In the genomic region with DNA sequence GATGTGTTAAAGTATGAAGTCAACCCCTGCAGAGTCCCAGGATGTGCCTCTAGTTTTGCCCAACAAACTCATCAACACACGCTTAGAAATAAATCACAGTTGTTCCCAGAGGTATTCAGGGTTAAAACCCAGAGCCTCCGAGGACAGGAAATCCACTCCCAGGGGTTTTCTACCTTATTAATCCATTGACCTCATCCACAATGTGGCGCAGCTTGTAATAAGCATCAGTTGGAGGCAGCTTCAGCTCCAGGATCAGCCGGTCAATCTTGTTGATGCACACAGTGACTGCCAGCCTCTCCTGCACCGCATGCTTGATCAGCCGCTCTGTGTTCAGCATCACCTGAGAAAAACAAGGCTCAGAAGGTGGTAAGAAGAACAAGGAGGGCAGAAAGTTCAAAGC, we compare ENCODE assay signal across 31 cellular contexts.
"Had no signal": no experiment of that assay in that cellular context is flagged by ENCODE, and none has a peak within 500 bp of the region (broad histone marks: within the 10 kb centered on the region; RNA-seq: fewer than 3 reads in every experiment).

No MANE protein-coding gene starts in this region.

- H3K27ac Mint-ChIP-seq: activated CD4-positive, alpha-beta memory T cell treated with anti-CD3 and anti-CD28 coated beads, Interleukin-2, amount 10 ng/mL, durations not matched to agents 7 days and 5 days; activated CD4-positive, alpha-beta T cell treated with anti-CD3 and anti-CD28 coated beads, Interleukin-2, amount 10 ng/mL, durations not matched to agents 7 days and 5 days; activated naive CD4-positive, alpha-beta T cell treated with anti-CD3 and anti-CD28 coated beads, Interleukin-2, amount 10 ng/mL, durations not matched to agents 7 days and 5 days; activated naive CD4-positive, alpha-beta T cell treated with anti-CD3 and anti-CD28 coated beads, Interleukin-2, amount 50 U/mL, for 72 hours; activated naive CD8-positive, alpha-beta T cell treated with anti-CD3 and anti-CD28 coated beads, Interleukin-2, amount 10 ng/mL, durations not matched to agents 7 days and 5 days; activated T-cell treated with anti-CD3 and anti-CD28 coated beads, Interleukin-2, amount 50 U/mL, for 24 hours; activated T-cell treated with anti-CD3 and anti-CD28 coated beads, Interleukin-2, amount 50 U/mL, for 72 hours; WTC11 had no signal

- H3K4me1 Mint-ChIP-seq: activated CD4-positive, alpha-beta T cell treated with anti-CD3 and anti-CD28 coated beads, Interleukin-2, amount 10 ng/mL, durations not matched to agents 7 days and 5 days; activated naive CD4-positive, alpha-beta T cell treated with anti-CD3 and anti-CD28 coated beads, Interleukin-2, amount 10 ng/mL, durations not matched to agents 7 days and 5 days; brain; WTC11 had no signal

- H3K27me3 ChIP-seq: ascending aorta, breast epithelium, cardiac muscle cell, colonic mucosa, esophagus squamous epithelium, gastroesophageal sphincter, heart right ventricle had no signal

- H3K9me3 ChIP-seq: ascending aorta, breast epithelium, colonic mucosa, esophagus squamous epithelium, gastroesophageal sphincter, heart right ventricle had no signal

- H3K27me3 Mint-ChIP-seq: activated CD4-positive, alpha-beta memory T cell treated with anti-CD3 and anti-CD28 coated beads, Interleukin-2, amount 10 ng/mL, durations not matched to agents 7 days and 5 days; activated CD4-positive, alpha-beta T cell treated with anti-CD3 and anti-CD28 coated beads, Interleukin-2, amount 10 ng/mL, durations not matched to agents 7 days and 5 days; activated naive CD4-positive, alpha-beta T cell treated with anti-CD3 and anti-CD28 coated beads, Interleukin-2, amount 10 ng/mL, durations not matched to agents 7 days and 5 days; activated naive CD8-positive, alpha-beta T cell treated with anti-CD3 and anti-CD28 coated beads, Interleukin-2, amount 10 ng/mL, durations not matched to agents 7 days and 5 days; activated T-cell treated with anti-CD3 and anti-CD28 coated beads, Interleukin-2, amount 50 U/mL, for 24 hours; brain had no signal

- H3K9me3 Mint-ChIP-seq: activated CD4-positive, alpha-beta memory T cell treated with anti-CD3 and anti-CD28 coated beads, Interleukin-2, amount 10 ng/mL, durations not matched to agents 7 days and 5 days; activated CD4-positive, alpha-beta T cell treated with anti-CD3 and anti-CD28 coated beads, Interleukin-2, amount 10 ng/mL, durations not matched to agents 7 days and 5 days; activated naive CD4-positive, alpha-beta T cell treated with anti-CD3 and anti-CD28 coated beads, Interleukin-2, amount 10 ng/mL, durations not matched to agents 7 days and 5 days; activated naive CD4-positive, alpha-beta T cell treated with anti-CD3 and anti-CD28 coated beads, Interleukin-2, amount 50 U/mL, for 72 hours; activated naive CD8-positive, alpha-beta T cell treated with anti-CD3 and anti-CD28 coated beads, Interleukin-2, amount 10 ng/mL, durations not matched to agents 7 days and 5 days; activated T-cell treated with anti-CD3 and anti-CD28 coated beads, Interleukin-2, amount 50 U/mL, for 24 hours; activated T-cell treated with anti-CD3 and anti-CD28 coated beads, Interleukin-2, amount 50 U/mL, for 72 hours; brain; WTC11 had no signal

- DNase-seq: activated CD4-positive, alpha-beta memory T cell treated with anti-CD3 and anti-CD28 coated beads, Interleukin-2, amount 10 ng/mL, durations not matched to agents 7 days and 5 days; activated CD4-positive, alpha-beta T cell treated with anti-CD3 and anti-CD28 coated beads for 1 hour; activated CD4-positive, alpha-beta T cell treated with anti-CD3 and anti-CD28 coated beads for 4 hours; activated CD4-positive, alpha-beta T cell treated with anti-CD3 and anti-CD28 coated beads, Interleukin-2, amount 10 ng/mL, durations not matched to agents 7 days and 5 days; activated CD4-positive, alpha-beta T cell treated with anti-CD3 and anti-CD28 coated beads, Interleukin-2, amount 50 U/mL, for 4 hours; activated CD8-positive, alpha-beta memory T cell treated with anti-CD3 and anti-CD28 coated beads, Interleukin-2, amount 50 U/mL, for 48 hours; activated gamma-delta T cell; activated naive CD4-positive, alpha-beta T cell; activated naive CD4-positive, alpha-beta T cell treated with anti-CD3 and anti-CD28 coated beads, Interleukin-2, amount 10 ng/mL, durations not matched to agents 7 days and 5 days; activated naive CD8-positive, alpha-beta T cell treated with anti-CD3 and anti-CD28 coated beads, Interleukin-2, amount 10 ng/mL, durations not matched to agents 7 days and 5 days; activated T-cell treated with anti-CD3 and anti-CD28 coated beads for 4 hours; activated T-cell treated with anti-CD3 and anti-CD28 coated beads, Interleukin-2, amount 50 U/mL, for 24 hours; activated T-cell treated with anti-CD3 and anti-CD28 coated beads, Interleukin-2, amount 50 U/mL, for 72 hours; central memory CD4-positive, alpha-beta T cell; cerebellar nuclear complex; colonic mucosa; effector CD8-positive, alpha-beta T cell; esophagus squamous epithelium; foreskin melanocyte; heart right ventricle; T-helper 2 cell had no signal

- H3K27ac ChIP-seq: ascending aorta, breast epithelium, cardiac muscle cell, colonic mucosa, epithelial cell of prostate, esophagus squamous epithelium, gastroesophageal sphincter, heart right ventricle had no signal

- FAIRE-seq: endometrium, endothelial cell of umbilical vein had no signal

- H3K4me1 ChIP-seq: breast epithelium, colonic mucosa, esophagus squamous epithelium had no signal

- H3K4me3 Mint-ChIP-seq: activated CD4-positive, alpha-beta memory T cell treated with anti-CD3 and anti-CD28 coated beads, Interleukin-2, amount 10 ng/mL, durations not matched to agents 7 days and 5 days; activated CD4-positive, alpha-beta T cell treated with anti-CD3 and anti-CD28 coated beads, Interleukin-2, amount 10 ng/mL, durations not matched to agents 7 days and 5 days; activated naive CD4-positive, alpha-beta T cell treated with anti-CD3 and anti-CD28 coated beads, Interleukin-2, amount 10 ng/mL, durations not matched to agents 7 days and 5 days; activated naive CD8-positive, alpha-beta T cell treated with anti-CD3 and anti-CD28 coated beads, Interleukin-2, amount 10 ng/mL, durations not matched to agents 7 days and 5 days; activated T-cell treated with anti-CD3 and anti-CD28 coated beads, Interleukin-2, amount 50 U/mL, for 24 hours; activated T-cell treated with anti-CD3 and anti-CD28 coated beads, Interleukin-2, amount 50 U/mL, for 72 hours; brain; WTC11 had no signal

- ATAC-seq: activated naive CD4-positive, alpha-beta T cell treated with anti-CD3 and anti-CD28 coated beads, Interleukin-2, amount 50 U/mL, for 72 hours; activated T-cell treated with anti-CD3 and anti-CD28 coated beads, Interleukin-2, amount 50 U/mL, for 72 hours; gastroesophageal sphincter; heart right ventricle; WTC11 had no signal

- H3K4me3 ChIP-seq: ascending aorta, breast epithelium, cardiac muscle cell, colonic mucosa, esophagus squamous epithelium, gastroesophageal sphincter, heart right ventricle had no signal
